Comparison of ENCODE assay signal across 15 cellular contexts in the genomic region with DNA sequence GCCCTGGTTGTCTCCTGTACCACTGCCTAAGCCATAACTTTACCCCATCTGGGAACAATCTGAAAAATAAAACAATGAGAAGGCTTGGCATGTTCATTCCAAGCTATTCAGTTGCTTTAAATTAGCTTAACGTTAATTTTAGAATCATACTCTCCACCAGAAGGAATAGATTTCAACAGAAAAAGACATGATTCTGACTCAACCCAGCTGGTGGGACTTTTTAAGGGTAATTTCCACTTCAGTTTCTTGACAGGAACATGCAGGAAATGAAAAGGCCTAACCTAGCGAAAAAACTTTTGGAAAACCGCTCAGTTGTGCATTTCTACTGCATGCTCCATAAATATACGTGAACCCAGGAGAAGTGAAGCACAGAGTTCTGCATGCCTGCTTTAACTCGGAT. TPM values are rescaled to one million over a fixed set of nuclear protein-coding genes. Genes with fewer than 3 reads are reported as not detected.
DNase-seq lines count a peak whose midpoint lies in the region; ATAC-seq and TF ChIP-seq lines count a peak whose summit lies in the region.
"Had no signal": no experiment of that assay in that cellular context is flagged by ENCODE, and none has a peak within 500 bp of the region (broad histone marks: within the 10 kb centered on the region; RNA-seq: fewer than 3 reads in every experiment).

No MANE protein-coding gene starts in this region.

- H3K9me3 Mint-ChIP-seq in CD4-positive, alpha-beta memory T cell: no peaks in the 10 kb centered on the region
- H3K9me3 Mint-ChIP-seq in activated T-helper 1 cell treated with anti-CD3 and anti-CD28 coated beads, Interleukin-12 subunit alpha, Interleukin-12 subunit beta, Interleukin-2, Interleukin-4 antibody, amounts not matched to agents 30 ng/mL and 10 ng/mL and 1 ng/mL, durations not matched to agents 14 hours and 24 hours and 36 hours: no peaks in the 10 kb centered on the region

- peaks cover 69% of the 10 kb centered on the region for H3K36me3 ChIP-seq in CD4-positive, alpha-beta memory T cell (ENCODE audit: insufficient read depth, low read length)
- H3K36me3 ChIP-seq in left lung: peaks cover under 1 to 94% of the 10 kb centered on the region in 2 donors
- peaks cover 19% of the 10 kb centered on the region for H3K36me3 ChIP-seq in mucosa of descending colon (ENCODE audit: low read depth)
- H3K36me3 ChIP-seq: ovary had no signal

- no peak for ATAC-seq in left lung
- no peak for ATAC-seq in mucosa of descending colon

- no peaks in the 10 kb centered on the region for H3K27me3 ChIP-seq in CD4-positive, alpha-beta memory T cell (ENCODE audit: insufficient read depth, low read length)
- no peaks in the 10 kb centered on the region for H3K27me3 ChIP-seq in left lung
- H3K27me3 ChIP-seq: ovary had no signal

- H3K4me1 ChIP-seq in CD4-positive, alpha-beta memory T cell (ENCODE audit: insufficient read depth, low read length): peaks cover 82% of the 10 kb centered on the region
- peaks cover 7 to 46% of the 10 kb centered on the region in 2 donors for H3K4me1 ChIP-seq in left lung
- H3K4me1 ChIP-seq in mucosa of descending colon (ENCODE audit: low read depth): no peaks in the 10 kb centered on the region

- no peak overlapping the region for H3K4me3 ChIP-seq in CD4-positive, alpha-beta memory T cell (ENCODE audit: low read length in 2 of 2)
- H3K4me3 ChIP-seq in left lung (no peak overlapping the region), mucosa of descending colon (no peak overlapping the region)
- H3K4me3 ChIP-seq: ovary, smooth muscle cell had no signal

- H3K27ac Mint-ChIP-seq in CD4-positive, alpha-beta memory T cell: peak overlapping the region in 6 of 7 donors; percentile 22 to 92 (median 64)
- H3K27ac Mint-ChIP-seq in activated T-helper 1 cell treated with anti-CD3 and anti-CD28 coated beads, Interleukin-12 subunit alpha, Interleukin-12 subunit beta, Interleukin-2, Interleukin-4 antibody, amounts not matched to agents 30 ng/mL and 10 ng/mL and 1 ng/mL, durations not matched to agents 14 hours and 24 hours and 36 hours: peak overlapping the region; percentile 78

- no peaks in the 10 kb centered on the region for H3K27me3 Mint-ChIP-seq in CD4-positive, alpha-beta memory T cell
- H3K27me3 Mint-ChIP-seq in activated T-helper 1 cell treated with anti-CD3 and anti-CD28 coated beads, Interleukin-12 subunit alpha, Interleukin-12 subunit beta, Interleukin-2, Interleukin-4 antibody, amounts not matched to agents 30 ng/mL and 10 ng/mL and 1 ng/mL, durations not matched to agents 14 hours and 24 hours and 36 hours (ENCODE audit: insufficient read depth): no peaks in the 10 kb centered on the region

- POLR2A ChIA-PET in CD4-positive, alpha-beta memory T cell (lab: Charles Lee; ENCODE audit: partially characterized antibody): interaction anchor here (1.1 to 3.4 kb wide), 4 partner anchors 8 to 59 kb away, joined by 3 to 13 read pairs (median 6); a partner anchor contains a TSS
- POLR2A ChIA-PET in HEK293T (lab: Yijun Ruan, JAX): interaction anchor here (1.7 to 2.0 kb wide), 2 partner anchors 8 to 61 kb away, joined by 4 to 6 read pairs; a partner anchor contains a TSS

- DNase-seq in AG08395 (ENCODE audit: low spot score) (peak; percentile 62), left lung (no peak), HEK293T (ENCODE audit: extremely low spot score) (no peak), SKM-1 treated with dmso at 0.1 percent for 144 hours (lab: John Stamatoyannopoulos, UW; ENCODE audit: unreplicated experiment) (no peak), mucosa of descending colon (no peak)
- DNase-seq in CD4-positive, alpha-beta memory T cell: no peak
- DNase-seq in activated T-helper 1 cell treated with anti-CD3 and anti-CD28 coated beads, Interleukin-12 subunit alpha, Interleukin-12 subunit beta, Interleukin-2, Interleukin-4 antibody, amounts not matched to agents 30 ng/mL and 10 ng/mL and 1 ng/mL, durations not matched to agents 14 hours and 24 hours and 36 hours (ENCODE audit: low spot score): no peak
- DNase-seq in activated CD4-positive, CD25-positive, alpha-beta regulatory T cell treated with anti-CD3 and anti-CD28 coated beads, Interleukin-2, amount 50 U/mL, for 72 hours: no peak
- DNase-seq: activated CD4-positive, alpha-beta T cell treated with anti-CD3 and anti-CD28 coated beads for 1 hour; activated effector memory CD4-positive, alpha-beta T cell treated with anti-CD3 and anti-CD28 coated beads, Interleukin-2, amount 50 U/mL, for 16 hours; glutamatergic neuron; islet precursor cell; MV-4-11; ovary had no signal

- TF ChIP-seq CTCF in left lung (IDR thresholded peaks at IDR 0.05) (no peak), mucosa of descending colon (IDR thresholded peaks at IDR 0.05) (no peak)

- H3K4me3 Mint-ChIP-seq in CD4-positive, alpha-beta memory T cell: peak overlapping the region in 4 of 8 donors; percentile 7 to 65 (median 47)
- peak overlapping the region; percentile 31 for H3K4me3 Mint-ChIP-seq in activated T-helper 1 cell treated with anti-CD3 and anti-CD28 coated beads, Interleukin-12 subunit alpha, Interleukin-12 subunit beta, Interleukin-2, Interleukin-4 antibody, amounts not matched to agents 30 ng/mL and 10 ng/mL and 1 ng/mL, durations not matched to agents 14 hours and 24 hours and 36 hours

- no peak overlapping the region for H3K27ac ChIP-seq in CD4-positive, alpha-beta memory T cell (ENCODE audit: low read depth, low read length)
- peak overlapping the region; percentile 19 to 35 for H3K27ac ChIP-seq in left lung
- H3K27ac ChIP-seq: ovary had no signal

- intact Hi-C loops in CD4-positive, alpha-beta memory T cell (cut with micrococcal nuclease): no loop called here
- intact Hi-C loops in activated T-helper 1 cell treated with anti-CD3 and anti-CD28 coated beads, Interleukin-12 subunit alpha, Interleukin-12 subunit beta, Interleukin-2, Interleukin-4 antibody, amounts not matched to agents 30 ng/mL and 10 ng/mL and 1 ng/mL, durations not matched to agents 14 hours and 24 hours and 36 hours (cut with micrococcal nuclease): loop anchor here (1.0 kb wide), 1 partner anchor 7 kb away; a partner anchor contains a TSS
- intact Hi-C loops in left lung (cut with DNase I): no loop called here
- intact Hi-C loops in mucosa of descending colon (cut with DNase I, micrococcal nuclease): loop anchor here in 1 of 2 donors (10.0 kb wide), 1 partner anchor 64 kb away; a partner anchor contains a TSS

- H3K4me1 Mint-ChIP-seq in CD4-positive, alpha-beta memory T cell: peaks cover 36 to 89% (median 60%) of the 10 kb centered on the region in 4 donors
- peaks cover 67% of the 10 kb centered on the region for H3K4me1 Mint-ChIP-seq in activated T-helper 1 cell treated with anti-CD3 and anti-CD28 coated beads, Interleukin-12 subunit alpha, Interleukin-12 subunit beta, Interleukin-2, Interleukin-4 antibody, amounts not matched to agents 30 ng/mL and 10 ng/mL and 1 ng/mL, durations not matched to agents 14 hours and 24 hours and 36 hours (ENCODE audit: low read depth)

- H3K36me3 Mint-ChIP-seq in CD4-positive, alpha-beta memory T cell: peaks cover 60 to 85% of the 10 kb centered on the region in 2 donors
- peaks cover 72% of the 10 kb centered on the region for H3K36me3 Mint-ChIP-seq in activated T-helper 1 cell treated with anti-CD3 and anti-CD28 coated beads, Interleukin-12 subunit alpha, Interleukin-12 subunit beta, Interleukin-2, Interleukin-4 antibody, amounts not matched to agents 30 ng/mL and 10 ng/mL and 1 ng/mL, durations not matched to agents 14 hours and 24 hours and 36 hours (ENCODE audit: low read depth)

- no peaks in the 10 kb centered on the region for H3K9me3 ChIP-seq in CD4-positive, alpha-beta memory T cell (ENCODE audit: control insufficient read depth in 1 of 2, low read length in 2 of 2)
- no peaks in the 10 kb centered on the region for H3K9me3 ChIP-seq in left lung
- H3K9me3 ChIP-seq in mucosa of descending colon: no peaks in the 10 kb centered on the region
- H3K9me3 ChIP-seq: ovary had no signal

- CTCF ChIA-PET in CD4-positive, alpha-beta memory T cell (lab: Charles Lee; ENCODE audit: partially characterized antibody): interaction anchor here (3.6 kb wide), 1 partner anchor 61 kb away, joined by 19 read pairs; a partner anchor contains a TSS
- CTCF ChIA-PET in HEK293T (lab: Yijun Ruan, JAX): no interaction called here

RNA-seq across cellular contexts. Expression of a gene that starts 7.9 kb away (rescaled TPM):
- 100 to 1,000 TPM; 279 to 301 TPM for total RNA-seq in CD4-positive, alpha-beta memory T cell
- polyA plus RNA-seq in CD4-positive, alpha-beta memory T cell: 100 to 1,000 TPM in 1 of 2 donors, 10 to 100 TPM in 1; 44.0 to 155 TPM
- total RNA-seq in activated T-helper 1 cell treated with anti-CD3 and anti-CD28 coated beads, Interleukin-12 subunit alpha, Interleukin-12 subunit beta, Interleukin-2, Interleukin-4 antibody, amounts not matched to agents 30 ng/mL and 10 ng/mL and 1 ng/mL, durations not matched to agents 14 hours and 24 hours and 36 hours: 308 and 310 TPM in 2 replicates
- total RNA-seq in left lung (100 to 1,000 TPM; 133 to 146 TPM), mucosa of descending colon (100 to 1,000 TPM; 133 to 152 (median 151) TPM)

RNA-seq across cellular contexts. Expression of a gene that starts 8.0 kb away (rescaled TPM):
- 1 to 10 TPM; 2.1 to 3.0 TPM for total RNA-seq in CD4-positive, alpha-beta memory T cell
- 1 to 10 TPM in 1 of 2 donors, under 1 TPM in 1; 0.38 to 3.9 TPM for polyA plus RNA-seq in CD4-positive, alpha-beta memory T cell
- 2.4 and 3.0 TPM in 2 replicates for total RNA-seq in activated T-helper 1 cell treated with anti-CD3 and anti-CD28 coated beads, Interleukin-12 subunit alpha, Interleukin-12 subunit beta, Interleukin-2, Interleukin-4 antibody, amounts not matched to agents 30 ng/mL and 10 ng/mL and 1 ng/mL, durations not matched to agents 14 hours and 24 hours and 36 hours
- total RNA-seq in left lung (1 to 10 TPM; 2.8 to 3.9 TPM), mucosa of descending colon (1 to 10 TPM; 1.6 to 2.2 (median 1.8) TPM)

RNA-seq across cellular contexts. Expression of a gene that starts 22.1 kb away (rescaled TPM):
- 10 to 100 TPM; 62.2 to 76.8 TPM for total RNA-seq in CD4-positive, alpha-beta memory T cell
- 10 to 100 TPM; 60.6 to 61.6 TPM for polyA plus RNA-seq in CD4-positive, alpha-beta memory T cell
- 17.3 and 24.9 TPM in 2 replicates for total RNA-seq in activated T-helper 1 cell treated with anti-CD3 and anti-CD28 coated beads, Interleukin-12 subunit alpha, Interleukin-12 subunit beta, Interleukin-2, Interleukin-4 antibody, amounts not matched to agents 30 ng/mL and 10 ng/mL and 1 ng/mL, durations not matched to agents 14 hours and 24 hours and 36 hours
- total RNA-seq in left lung (10 to 100 TPM; 21.7 to 25.4 TPM), mucosa of descending colon (10 to 100 TPM; 29.7 to 41.4 (median 32.2) TPM)

RNA-seq across cellular contexts. Expression of a gene that starts 38.4 kb away (rescaled TPM):
- total RNA-seq in CD4-positive, alpha-beta memory T cell: 1 to 10 TPM; 6.1 to 6.6 TPM
- polyA plus RNA-seq in CD4-positive, alpha-beta memory T cell: under 1 TPM; 0.29 to 0.53 TPM
- total RNA-seq in activated T-helper 1 cell treated with anti-CD3 and anti-CD28 coated beads, Interleukin-12 subunit alpha, Interleukin-12 subunit beta, Interleukin-2, Interleukin-4 antibody, amounts not matched to agents 30 ng/mL and 10 ng/mL and 1 ng/mL, durations not matched to agents 14 hours and 24 hours and 36 hours: 10.3 and 13.2 TPM in 2 replicates
- total RNA-seq in left lung (10 to 100 TPM; 14.6 to 19.0 TPM), mucosa of descending colon (10 to 100 TPM in 1 of 3 donors, 1 to 10 TPM in 2; 9.0 to 14.2 (median 9.1) TPM)

RNA-seq across cellular contexts. Expression of a gene that starts 48.0 kb away (rescaled TPM):
- 1 to 10 TPM; 6.0 to 8.6 TPM for total RNA-seq in CD4-positive, alpha-beta memory T cell
- 10 to 100 TPM in 1 of 2 donors, 1 to 10 TPM in 1; 9.7 to 13.8 TPM for polyA plus RNA-seq in CD4-positive, alpha-beta memory T cell
- total RNA-seq in activated T-helper 1 cell treated with anti-CD3 and anti-CD28 coated beads, Interleukin-12 subunit alpha, Interleukin-12 subunit beta, Interleukin-2, Interleukin-4 antibody, amounts not matched to agents 30 ng/mL and 10 ng/mL and 1 ng/mL, durations not matched to agents 14 hours and 24 hours and 36 hours: 25.6 and 27.0 TPM in 2 replicates
- 1 to 10 TPM; 8.3 to 9.2 TPM for total RNA-seq in left lung
- total RNA-seq in mucosa of descending colon: 1 to 10 TPM in 2 of 3 donors, under 1 TPM in 1; 0.67 to 4.0 (median 2.5) TPM
